1 cellular context compared by ENCODE assay signal in the genomic region with DNA sequence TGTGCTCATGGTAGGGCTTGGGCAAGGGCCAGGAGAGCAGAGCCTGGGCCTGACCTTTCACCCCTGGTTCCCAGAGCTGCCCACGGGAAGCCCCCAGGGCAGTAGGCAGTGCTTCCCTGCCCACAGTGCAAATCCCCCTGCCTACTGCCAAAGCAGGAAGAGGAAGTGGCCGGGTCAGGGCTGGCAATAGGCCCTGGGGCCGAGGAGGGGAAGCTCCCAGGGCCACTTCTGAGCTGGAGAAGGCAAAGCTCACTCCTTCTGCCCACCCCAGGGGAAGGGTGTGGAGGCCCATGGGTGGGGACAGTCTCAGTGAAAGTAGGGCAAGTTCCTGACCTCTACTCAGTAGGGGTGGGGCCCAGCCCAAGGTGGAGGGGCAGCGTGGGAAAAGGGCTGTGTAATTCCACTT.
TF ChIP-seq lines count a peak whose summit lies in the region.

No MANE protein-coding gene starts in this region.

TF ChIP-seq in IMR-90, 13 proteins besides CTCF, POLR2A, EP300 and RAD21:
- TF ChIP-seq, protein P1, sequence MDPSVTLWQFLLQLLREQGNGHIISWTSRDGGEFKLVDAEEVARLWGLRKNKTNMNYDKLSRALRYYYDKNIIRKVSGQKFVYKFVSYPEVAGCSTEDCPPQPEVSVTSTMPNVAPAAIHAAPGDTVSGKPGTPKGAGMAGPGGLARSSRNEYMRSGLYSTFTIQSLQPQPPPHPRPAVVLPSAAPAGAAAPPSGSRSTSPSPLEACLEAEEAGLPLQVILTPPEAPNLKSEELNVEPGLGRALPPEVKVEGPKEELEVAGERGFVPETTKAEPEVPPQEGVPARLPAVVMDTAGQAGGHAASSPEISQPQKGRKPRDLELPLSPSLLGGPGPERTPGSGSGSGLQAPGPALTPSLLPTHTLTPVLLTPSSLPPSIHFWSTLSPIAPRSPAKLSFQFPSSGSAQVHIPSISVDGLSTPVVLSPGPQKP (IDR thresholded peaks at IDR 0.05; ENCODE audit: borderline replicate concordance, low read depth, low read length): no peak
- no peak for TF ChIP-seq MAZ (IDR thresholded peaks at IDR 0.05; ENCODE audit: borderline replicate concordance, low read depth, low read length)
- TF ChIP-seq RFX5 (IDR thresholded peaks at IDR 0.05; ENCODE audit: low read depth, low read length): no peak
- no peak for TF ChIP-seq MXI1 (IDR thresholded peaks at IDR 0.05; ENCODE audit: borderline replicate concordance, low read depth, low read length)
- TF ChIP-seq SMC3 (IDR thresholded peaks at IDR 0.05; ENCODE audit: low read depth, low read length): no peak
- TF ChIP-seq CHD1 (IDR thresholded peaks at IDR 0.05; ENCODE audit: low read depth, low read length): no peak
- TF ChIP-seq, protein P2, sequence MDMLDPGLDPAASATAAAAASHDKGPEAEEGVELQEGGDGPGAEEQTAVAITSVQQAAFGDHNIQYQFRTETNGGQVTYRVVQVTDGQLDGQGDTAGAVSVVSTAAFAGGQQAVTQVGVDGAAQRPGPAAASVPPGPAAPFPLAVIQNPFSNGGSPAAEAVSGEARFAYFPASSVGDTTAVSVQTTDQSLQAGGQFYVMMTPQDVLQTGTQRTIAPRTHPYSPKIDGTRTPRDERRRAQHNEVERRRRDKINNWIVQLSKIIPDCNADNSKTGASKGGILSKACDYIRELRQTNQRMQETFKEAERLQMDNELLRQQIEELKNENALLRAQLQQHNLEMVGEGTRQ (IDR thresholded peaks at IDR 0.05; ENCODE audit: low read depth, low read length): no peak
- TF ChIP-seq NFE2L2 (IDR thresholded peaks at IDR 0.05; ENCODE audit: low read depth, low read length): no peak
- no peak for TF ChIP-seq CEBPB (IDR thresholded peaks at IDR 0.05; ENCODE audit: low read depth, low read length)
- TF ChIP-seq MAFK (IDR thresholded peaks at IDR 0.05; ENCODE audit: low read depth, low read length): no peak
- TF ChIP-seq RCOR1 (IDR thresholded peaks at IDR 0.05; ENCODE audit: insufficient replicate concordance, low read length): no peak
- TF ChIP-seq BHLHE40 (IDR thresholded peaks at IDR 0.05; ENCODE audit: low read depth, low read length): no peak
- no peak for TF ChIP-seq FOS (IDR thresholded peaks at IDR 0.05; ENCODE audit: low read depth, low read length)
